In genomic region chr3:113954091-113954685, GRCh38 we compare ENCODE assay signal across 18 cellular contexts. TPM values are rescaled to one million over a fixed set of nuclear protein-coding genes. Genes with fewer than 3 reads are reported as not detected.
A peak's percentile ranks its signal among the peaks of the same experiment; 100 is the strongest.
DNase-seq lines count a peak whose midpoint lies in the region; ATAC-seq and TF ChIP-seq lines count a peak whose summit lies in the region.
"Had no signal": no experiment of that assay in that cellular context is flagged by ENCODE, and none has a peak within 500 bp of the region (broad histone marks: within the 10 kb centered on the region; RNA-seq: fewer than 3 reads in every experiment).

No MANE protein-coding gene starts in this region.

- DNase-seq in Ammon's horn (ENCODE audit: low spot score) (peak; percentile 42), cerebellum (ENCODE audit: low spot score) (peak; percentile 43), myocyte (ENCODE audit: low read depth) (peak; percentile 13), AG08396 (ENCODE audit: low spot score) (no peak)
- DNase-seq in CD8-positive, alpha-beta T cell = no peak
- no peak for DNase-seq in NK-92 treated with Interleukin-12 subunit alpha and Interleukin-12 subunit beta, amount 100 ng/mL, for 24 hours (lab: John Stamatoyannopoulos, UW)
- DNase-seq: Calu3; CD4-positive, CD25-positive, alpha-beta regulatory T cell; HFFc6; NCI-H1105 treated with DMSO at 0.1 percent for 48 hours; NCI-H1930; NCI-H748 treated with DMSO at 0.1 percent for 48 hours; PC-9; T-helper 1 cell had no signal

- H3K79me2 ChIP-seq in Loucy (ENCODE audit: insufficient read depth, low read length) = no peaks in the 10 kb centered on the region

- peaks cover 6% of the 10 kb centered on the region for H3K4me1 Mint-ChIP-seq in CD8-positive, alpha-beta T cell (ENCODE audit: low read depth)

- H3K36me3 Mint-ChIP-seq in CD8-positive, alpha-beta T cell = peaks cover 6% of the 10 kb centered on the region

- H3K27me3 Mint-ChIP-seq in CD8-positive, alpha-beta T cell (ENCODE audit: low read depth) = no peaks in the 10 kb centered on the region
- H3K27me3 Mint-ChIP-seq: CD4-positive, CD25-positive, alpha-beta regulatory T cell had no signal

- no peaks in the 10 kb centered on the region for H3F3A ChIP-seq in Loucy (ENCODE audit: low read depth)

- H3K4me1 ChIP-seq in Loucy (ENCODE audit: insufficient read depth, low read length, poor library complexity, severe bottlenecking) = peaks cover 28% of the 10 kb centered on the region
- peaks cover 10% of the 10 kb centered on the region for H3K4me1 ChIP-seq in CD8-positive, alpha-beta T cell (ENCODE audit: insufficient read depth, low read length)

- no peaks in the 10 kb centered on the region for H4K20me1 ChIP-seq in Loucy (ENCODE audit: insufficient read depth, low read length, poor library complexity, severe bottlenecking)

- CTCF ChIA-PET in CD8-positive, alpha-beta T cell (lab: Charles Lee) = no interaction called here

- H3K9me3 Mint-ChIP-seq in CD8-positive, alpha-beta T cell = no peaks in the 10 kb centered on the region
- H3K9me3 Mint-ChIP-seq: HFFc6 had no signal

- H3K4me2 ChIP-seq in Loucy (ENCODE audit: low read depth, low read length, poor library complexity, severe bottlenecking) = peak overlapping the region; percentile 48
- H3K4me2 ChIP-seq: PC-9 had no signal

- H3K9me3 ChIP-seq in Loucy (ENCODE audit: insufficient read depth, low read depth, low read length) = no peaks in the 10 kb centered on the region
- no peaks in the 10 kb centered on the region for H3K9me3 ChIP-seq in CD8-positive, alpha-beta T cell (ENCODE audit: low read length)

- no peak overlapping the region; the same call in 1 of the 2 replicates for H2AFZ ChIP-seq in Loucy (ENCODE audit: low read length)
- H2AFZ ChIP-seq: PC-9 had no signal

- POLR2A ChIA-PET in CD8-positive, alpha-beta T cell (lab: Charles Lee) = interaction anchor here (0.6 kb wide), 1 partner anchor 1376 kb away, joined by 3 read pairs; no protein-coding TSS in a partner anchor

- H3K9me2 ChIP-seq in Loucy (replicated peaks; ENCODE audit: low read depth, low read length) = no peaks in the 10 kb centered on the region

- H3K27ac Mint-ChIP-seq in CD8-positive, alpha-beta T cell = no peak overlapping the region
- H3K27ac Mint-ChIP-seq: HFFc6 had no signal

- no peak for TF ChIP-seq CTCF in Loucy (conservative IDR thresholded peaks at IDR 0.05; ENCODE audit: low read length)
- TF ChIP-seq CTCF in CD8-positive, alpha-beta T cell (IDR thresholded peaks at IDR 0.05) = no peak

- no peak overlapping the region for H3K9ac ChIP-seq in Loucy (ENCODE audit: low read depth, low read length, poor library complexity, severe bottlenecking)

- H3K4me3 ChIP-seq in Loucy (ENCODE audit: low read length, poor library complexity, severe bottlenecking) = peak overlapping the region; percentile 16
- H3K4me3 ChIP-seq in CD8-positive, alpha-beta T cell (ENCODE audit: low read depth, low read length) = no peak overlapping the region
- H3K4me3 ChIP-seq: GM12878, PC-9, SK-N-MC had no signal

- no peaks in the 10 kb centered on the region for H3K27me3 ChIP-seq in Loucy (ENCODE audit: insufficient read depth, low read length, poor library complexity, severe bottlenecking)
- H3K27me3 ChIP-seq in CD8-positive, alpha-beta T cell (ENCODE audit: insufficient read depth, low read length) = no peaks in the 10 kb centered on the region

- no peaks in the 10 kb centered on the region for H3K36me3 ChIP-seq in Loucy (ENCODE audit: insufficient read depth, low read length)
- no peaks in the 10 kb centered on the region for H3K36me3 ChIP-seq in CD8-positive, alpha-beta T cell (ENCODE audit: insufficient read depth, low read length)

- no peak overlapping the region for H3K4me3 Mint-ChIP-seq in CD8-positive, alpha-beta T cell
- H3K4me3 Mint-ChIP-seq: HFFc6 had no signal

- H3K27ac ChIP-seq in CD8-positive, alpha-beta T cell (ENCODE audit: low read depth, low read length) = no peak overlapping the region
- H3K27ac ChIP-seq: PC-9, SK-N-MC had no signal

- ATAC-seq in CD8-positive, alpha-beta T cell = no peak
- ATAC-seq in HG03354 (IDR thresholded peaks at IDR 0.05; ENCODE audit: poor library complexity, severe bottlenecking, unreplicated experiment) = no peak
- ATAC-seq: GM12878 had no signal

- intact Hi-C loops in CD8-positive, alpha-beta T cell (cut with DNase I, micrococcal nuclease) = no loop called here

RNA-seq across cellular contexts. Expression of gene ZDHHC23, which starts 6.4 kb away (rescaled TPM):
- total RNA-seq in cerebellum (10.0 TPM), myocyte (0.11 TPM in 1 of 2 replicates, not detected in the other)
- 0.03 TPM for polyA plus RNA-seq in myocyte (2012)
- 1 to 10 TPM; 2.1 to 4.7 TPM for total RNA-seq in CD8-positive, alpha-beta T cell

Comparison
In these comparisons a context has a peak if more than half of its experiments do, and no peak if none do; other contexts are left out.
1. DNase-seq: peak in Ammon's horn (single experiment), cerebellum (single experiment) and myocyte (single experiment); none in CD8-positive, alpha-beta T cell (0 of 7), NK-92 treated with Interleukin-12 subunit alpha and Interleukin-12 subunit beta, amount 100 ng/mL, for 24 hours (single experiment) and AG08396 (single experiment).